9 cellular contexts compared by ENCODE assay signal in genomic region chr5:157571357-157571827, GRCh38. TPM values are rescaled to one million over a fixed set of nuclear protein-coding genes. Genes with fewer than 3 reads are reported as not detected.
DNase-seq lines count a peak whose midpoint lies in the region; ATAC-seq and TF ChIP-seq lines count a peak whose summit lies in the region.
"Had no signal": no experiment of that assay in that cellular context is flagged by ENCODE, and none has a peak within 500 bp of the region (broad histone marks: within the 10 kb centered on the region; RNA-seq: fewer than 3 reads in every experiment).

No MANE protein-coding gene starts in this region.

- peaks cover 26 to 54% (median 34%) of the 10 kb centered on the region in 3 donors for H3K4me1 Mint-ChIP-seq in IgD-negative memory B cell
- peaks cover 34% of the 10 kb centered on the region for H3K4me1 Mint-ChIP-seq in activated CD8-positive, alpha-beta T cell treated with anti-CD3 and anti-CD28 coated beads for 36 hours (ENCODE audit: low read depth)
- peaks cover 34 to 47% of the 10 kb centered on the region in 2 donors for H3K4me1 Mint-ChIP-seq in immature natural killer cell

- TF ChIP-seq CTCF in GM13977 (IDR thresholded peaks at IDR 0.05; ENCODE audit: extremely low read depth, insufficient read depth, missing control alignments): no peak
- no peak for TF ChIP-seq CTCF in activated CD8-positive, alpha-beta T cell treated with anti-CD3 and anti-CD28 coated beads for 36 hours (IDR thresholded peaks at IDR 0.05)

- H3K36me3 ChIP-seq in H7 (replicated peaks; ENCODE audit: control insufficient read depth, insufficient read depth, low read length): no peaks in the 10 kb centered on the region; the same call in 1 of the 2 replicates
- H3K36me3 ChIP-seq: pancreas had no signal

- intact Hi-C loops in activated CD8-positive, alpha-beta T cell treated with anti-CD3 and anti-CD28 coated beads for 36 hours (cut with micrococcal nuclease): no loop called here

- DNase-seq in GM13977 (ENCODE audit: low spot score) (peak; percentile 66), immature natural killer cell (peak; percentile 10 to 23 (median 13)), foreskin melanocyte (no peak), H7 (no peak), NCI-H748 (lab: John Stamatoyannopoulos, UW; ENCODE audit: unreplicated experiment) (no peak)
- DNase-seq in activated CD8-positive, alpha-beta T cell treated with anti-CD3 and anti-CD28 coated beads for 36 hours: peak; percentile 41
- DNase-seq: pancreas had no signal

- H3K9me3 Mint-ChIP-seq in IgD-negative memory B cell (peaks cover 0 to 2% (median 0%) of the 10 kb centered on the region in 3 donors), immature natural killer cell (no peaks in the 10 kb centered on the region)
- no peaks in the 10 kb centered on the region for H3K9me3 Mint-ChIP-seq in activated CD8-positive, alpha-beta T cell treated with anti-CD3 and anti-CD28 coated beads for 36 hours

- CTCF ChIA-PET in activated CD8-positive, alpha-beta T cell treated with anti-CD3 and anti-CD28 coated beads for 36 hours (lab: Charles Lee): interaction anchor here (0.7 to 2.4 kb wide), 5 partner anchors 13 to 243 kb away, joined by 3 to 6 read pairs (median 3); no protein-coding TSS in a partner anchor

- H3K27ac Mint-ChIP-seq in IgD-negative memory B cell (peak overlapping the region; percentile 69 to 94 (median 93)), immature natural killer cell (peak overlapping the region; percentile 3 to 48 (median 30))
- H3K27ac Mint-ChIP-seq in activated CD8-positive, alpha-beta T cell treated with anti-CD3 and anti-CD28 coated beads for 36 hours: peak overlapping the region; percentile 73

- peak; percentile 89 for ATAC-seq in GM21717 (IDR thresholded peaks at IDR 0.05; ENCODE audit: unreplicated experiment)
- peak; percentile 26 for ATAC-seq in activated CD8-positive, alpha-beta T cell treated with anti-CD3 and anti-CD28 coated beads for 36 hours

- in situ Hi-C loops in GM13977 (cut with MboI; ENCODE audit: low pct_unique_long_range_greater_than_20kb, low sequenced_read_pairs, unreplicated experiment): no loop called here

- H3K4me3 ChIP-seq in H7 (ENCODE audit: insufficient read depth, low read depth, low read length): no peak overlapping the region
- H3K4me3 ChIP-seq: pancreas had no signal

- H3K27me3 ChIP-seq in H7 (ENCODE audit: control insufficient read depth, insufficient read depth, low read length): peaks cover 6% of the 10 kb centered on the region

- H3K36me3 Mint-ChIP-seq in IgD-negative memory B cell: peaks cover 8% of the 10 kb centered on the region
- H3K36me3 Mint-ChIP-seq in activated CD8-positive, alpha-beta T cell treated with anti-CD3 and anti-CD28 coated beads for 36 hours (ENCODE audit: low read depth): peaks cover 2% of the 10 kb centered on the region
- H3K36me3 Mint-ChIP-seq in immature natural killer cell: peaks cover 0 to 3% (median 0%) of the 10 kb centered on the region in 3 donors

- peak overlapping the region; percentile 84 to 100 (median 98) for H3K4me3 Mint-ChIP-seq in IgD-negative memory B cell
- peak overlapping the region; percentile 11 for H3K4me3 Mint-ChIP-seq in activated CD8-positive, alpha-beta T cell treated with anti-CD3 and anti-CD28 coated beads for 36 hours
- H3K4me3 Mint-ChIP-seq in immature natural killer cell: peak overlapping the region; percentile 69 to 80 (median 74)

- POLR2A ChIA-PET in activated CD8-positive, alpha-beta T cell treated with anti-CD3 and anti-CD28 coated beads for 36 hours (lab: Charles Lee): interaction anchor here (0.9 to 2.1 kb wide), 3 partner anchors 9 to 26 kb away, joined by 3 to 7 read pairs (median 3); no protein-coding TSS in a partner anchor

- H3K27me3 Mint-ChIP-seq in IgD-negative memory B cell (peaks cover 1% of the 10 kb centered on the region), immature natural killer cell (ENCODE audit: low read depth in 3 of 3) (peaks cover 3 to 20% (median 6%) of the 10 kb centered on the region in 3 donors)
- H3K27me3 Mint-ChIP-seq in activated CD8-positive, alpha-beta T cell treated with anti-CD3 and anti-CD28 coated beads for 36 hours: peaks cover 25% of the 10 kb centered on the region

RNA-seq across cellular contexts. Expression of gene ADAM19, which starts 4.2 kb away (rescaled TPM):
- polyA plus RNA-seq in IgD-negative memory B cell (45.1 TPM), immature natural killer cell (under 1 TPM in 2 of 3 donors, not detected in 1; 0.03 to 0.10 TPM)
- total RNA-seq in activated CD8-positive, alpha-beta T cell treated with anti-CD3 and anti-CD28 coated beads for 36 hours: 10 to 100 TPM; 12.3 to 12.9 TPM
- 37.7 and 53.1 TPM in 2 replicates for total RNA-seq in H7 (2014; rRNA removed; shearing (Covaris generic))

Comparison
In these comparisons a context has a peak if more than half of its experiments do, and no peak if none do; other contexts are left out.
1. DNase-seq: peak in GM13977 (single experiment), activated CD8-positive, alpha-beta T cell treated with anti-CD3 and anti-CD28 coated beads for 36 hours (single experiment) and immature natural killer cell (3 of 3); none in foreskin melanocyte (single experiment), H7 (single experiment) and NCI-H748 (single experiment).
2. H3K27ac Mint-ChIP-seq: peak in every context shown above with its lines; median percentile 93 in IgD-negative memory B cell; 73 in activated CD8-positive, alpha-beta T cell treated with anti-CD3 and anti-CD28 coated beads for 36 hours; 30 in immature natural killer cell.
3. H3K4me3 Mint-ChIP-seq: peak in every context shown above with its lines; median percentile 98 in IgD-negative memory B cell; 74 in immature natural killer cell; 11 in activated CD8-positive, alpha-beta T cell treated with anti-CD3 and anti-CD28 coated beads for 36 hours.